Comparison of ENCODE assay signal across 16 cellular contexts in the genomic region with DNA sequence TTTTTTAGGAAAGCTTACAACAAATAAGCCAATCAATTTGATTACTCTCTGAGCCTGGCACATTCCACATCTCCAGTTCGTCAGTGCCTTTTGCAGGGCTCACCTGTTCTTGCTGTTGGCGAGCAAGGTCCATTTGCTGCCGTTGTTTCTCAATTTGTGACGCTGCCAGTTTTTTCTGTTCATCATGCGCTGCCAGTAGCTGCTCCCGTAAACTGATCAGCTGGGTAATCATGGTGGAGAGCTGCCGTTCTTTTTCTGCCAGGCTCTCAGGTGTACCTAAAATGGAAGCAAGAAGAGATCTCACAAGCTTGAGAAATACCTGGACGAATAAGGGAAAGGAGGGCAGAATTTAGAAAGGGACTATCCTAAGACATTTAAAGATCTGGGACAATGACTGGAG.
DNase-seq lines count a peak whose midpoint lies in the region; ATAC-seq and TF ChIP-seq lines count a peak whose summit lies in the region.
"Had no signal": no experiment of that assay in that cellular context is flagged by ENCODE, and none has a peak within 500 bp of the region (broad histone marks: within the 10 kb centered on the region; RNA-seq: fewer than 3 reads in every experiment).

No MANE protein-coding gene starts in this region.

- intact Hi-C loops in gastrocnemius medialis (cut with DNase I; ENCODE audit: low total_unique reads), result loop anchor here (2.0 to 5.0 kb wide), 2 partner anchors 171 to 418 kb away; partner anchors contain the start of gene SOX6

- peak overlapping the region in 1 of 4 donors; percentile 37 for H3K4me3 ChIP-seq in gastrocnemius medialis
- H3K4me3 ChIP-seq: A549; BLaER1 treated with 17β-estradiol and CSF1 and Interleukin-3, amounts not matched to agents 10 nM and 100 nM had no signal

- no peaks in the 10 kb centered on the region for H3K36me3 ChIP-seq in gastrocnemius medialis
- H3K36me3 ChIP-seq: BLaER1 treated with 17β-estradiol and CSF1 and Interleukin-3, amounts not matched to agents 10 nM and 100 nM had no signal

- H3K9me3 ChIP-seq in gastrocnemius medialis, result no peaks in the 10 kb centered on the region
- H3K9me3 ChIP-seq: A549; BLaER1 treated with 17β-estradiol and CSF1 and Interleukin-3, amounts not matched to agents 10 nM and 100 nM had no signal

- DNase-seq in NCI-H1092 treated with DMSO at 0.1 percent for 48 hours (lab: John Stamatoyannopoulos, UW) (peak; percentile 70), NCI-H2196 treated with DMSO at 0.1 percent for 48 hours (lab: John Stamatoyannopoulos, UW; ENCODE audit: unreplicated experiment) (peak; percentile 17), left lobe of liver (ENCODE audit: low spot score) (peak; percentile 92), gastrocnemius medialis (peak; percentile 83 to 88)
- DNase-seq: MM.1S, NCI-H1417, NCI-H2081, NCI-H226, NCI-H526 had no signal

- no peaks in the 10 kb centered on the region for H3K27me3 ChIP-seq in gastrocnemius medialis
- H3K27me3 ChIP-seq: BLaER1 treated with 17β-estradiol and CSF1 and Interleukin-3, amounts not matched to agents 10 nM and 100 nM had no signal

- TF ChIP-seq CTCF in gastrocnemius medialis (IDR thresholded peaks at IDR 0.05 in 4 of 5, conservative IDR thresholded peaks at IDR 0.05 in 1 of 5), result no peak

- peak in 1 of 2 donors; percentile 16 for TF ChIP-seq POLR2A in gastrocnemius medialis (IDR thresholded peaks at IDR 0.05)

- peaks cover 47 to 48% of the 10 kb centered on the region in 2 donors for H3K4me1 ChIP-seq in gastrocnemius medialis

- peak; percentile 72 for ATAC-seq in left lobe of liver
- ATAC-seq in gastrocnemius medialis, result peak; percentile 86 to 95
- no peak for ATAC-seq in HG03571 (IDR thresholded peaks at IDR 0.05; ENCODE audit: unreplicated experiment)
- no peak for ATAC-seq in GM18907 (IDR thresholded peaks at IDR 0.05; ENCODE audit: unreplicated experiment)
- ATAC-seq in GM21447 (IDR thresholded peaks at IDR 0.05; ENCODE audit: unreplicated experiment), result no peak
- ATAC-seq in HG02852 (IDR thresholded peaks at IDR 0.05; ENCODE audit: unreplicated experiment), result no peak
- ATAC-seq: A549 had no signal

- in situ Hi-C loops in gastrocnemius medialis (cut with MboI; ENCODE audit: low sequenced_read_pairs in 4 of 4), result loop anchor here in 3 of 4 donors (10.0 to 25.0 kb wide), 2 partner anchors 418 to 426 kb away; no protein-coding TSS in a partner anchor

- H3K27ac ChIP-seq in gastrocnemius medialis, result peak overlapping the region; percentile 82 to 87 (median 84)
- H3K27ac ChIP-seq: A549; BLaER1 treated with 17β-estradiol and CSF1 and Interleukin-3, amounts not matched to agents 10 nM and 100 nM; RWPE1 had no signal

Comparison
In these comparisons a context has a peak if more than half of its experiments do, and no peak if none do; other contexts are left out.
1. DNase-seq: peak in every context shown above with its lines; median percentile 92 in left lobe of liver; 86 in gastrocnemius medialis; 70 in NCI-H1092 treated with DMSO at 0.1 percent for 48 hours; 17 in NCI-H2196 treated with DMSO at 0.1 percent for 48 hours.
2. ATAC-seq: peak in left lobe of liver (single experiment) and gastrocnemius medialis (2 of 2); none in HG03571 (single experiment), GM18907 (single experiment), GM21447 (single experiment) and HG02852 (single experiment).